Comparison of ENCODE assay signal across 14 cellular contexts in the genomic region with DNA sequence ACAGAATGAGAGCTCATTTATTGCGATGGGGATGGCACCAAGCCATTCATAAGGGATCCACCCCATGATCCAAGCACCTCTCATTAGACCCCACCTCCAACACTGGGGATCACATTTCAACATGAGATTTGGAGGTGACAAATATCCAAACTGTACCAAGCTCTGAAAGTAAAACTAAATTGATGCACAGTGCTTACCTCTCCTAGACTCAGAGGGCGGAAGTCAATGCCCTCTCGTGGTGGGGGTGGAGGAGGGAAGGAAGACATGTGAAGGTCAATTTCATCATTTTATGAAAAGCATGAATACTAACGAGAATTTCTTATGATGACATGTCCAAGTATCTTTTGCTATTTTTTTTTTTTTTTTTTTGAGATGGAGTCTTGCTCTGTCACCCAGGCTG.
DNase-seq lines count a peak whose midpoint lies in the region; ATAC-seq and TF ChIP-seq lines count a peak whose summit lies in the region.
"Had no signal": no experiment of that assay in that cellular context is flagged by ENCODE, and none has a peak within 500 bp of the region (broad histone marks: within the 10 kb centered on the region; RNA-seq: fewer than 3 reads in every experiment).

No MANE protein-coding gene starts in this region.

- H3K36me3 ChIP-seq in lower lobe of right lung: no peaks in the 10 kb centered on the region
- H3K36me3 ChIP-seq: Peyer's patch, tibial artery had no signal

- H3K9me3 ChIP-seq in lower lobe of right lung: no peaks in the 10 kb centered on the region
- H3K9me3 ChIP-seq: Peyer's patch, tibial artery had no signal

- H3K27me3 ChIP-seq in lower lobe of right lung (ENCODE audit: low read depth): peaks cover 2% of the 10 kb centered on the region
- H3K27me3 ChIP-seq: Peyer's patch, tibial artery had no signal

- no peak overlapping the region for H3K27ac ChIP-seq in lower lobe of right lung
- H3K27ac ChIP-seq: Peyer's patch, skin epidermis, tibial artery had no signal

- intact Hi-C loops in lower lobe of right lung (cut with DNase I): no loop called here

- ATAC-seq in HG03066 (IDR thresholded peaks at IDR 0.05; ENCODE audit: low read depth, unreplicated experiment): peak; percentile 70
- ATAC-seq in HG03045 (IDR thresholded peaks at IDR 0.05; ENCODE audit: unreplicated experiment): no peak
- no peak for ATAC-seq in lower lobe of right lung

- peaks cover 11% of the 10 kb centered on the region for H3K4me1 ChIP-seq in lower lobe of right lung

- DNase-seq in stimulated activated CD4-positive, alpha-beta T cell treated with anti-CD3 and anti-CD28 coated beads, Interleukin-15, amount 100 ng/mL, for 24 hours: peak; percentile 42
- no peak for DNase-seq in stimulated activated CD4-positive, alpha-beta T cell treated with anti-CD3 and anti-CD28 coated beads, Interleukin-12 subunit alpha, Interleukin-12 subunit beta, amount 100 ng/mL, for 4 hours
- DNase-seq in activated T-cell treated with anti-CD3 and anti-CD28 coated beads, Interleukin-2, amount 50 U/mL, for 48 hours: peak; percentile 50 to 58
- DNase-seq in COLO829 (ENCODE audit: low spot score) (no peak), HK-2 (ENCODE audit: unreplicated experiment) (no peak), lower lobe of right lung (no peak)
- DNase-seq: C1 segment of cervical spinal cord, mesendoderm, NCI-H1092 treated with DMSO at 0.1 percent for 48 hours, tibial artery had no signal

- no peak overlapping the region for H3K4me3 ChIP-seq in lower lobe of right lung
- H3K4me3 ChIP-seq: Peyer's patch, skin epidermis, tibial artery had no signal

- TF ChIP-seq CTCF in lower lobe of right lung (IDR thresholded peaks at IDR 0.05): no peak

Comparison
In these comparisons a context has a peak if more than half of its experiments do, and no peak if none do; other contexts are left out.
1. DNase-seq: peak in stimulated activated CD4-positive, alpha-beta T cell treated with anti-CD3 and anti-CD28 coated beads, Interleukin-15, amount 100 ng/mL, for 24 hours (single experiment) and activated T-cell treated with anti-CD3 and anti-CD28 coated beads, Interleukin-2, amount 50 U/mL, for 48 hours (2 of 2); none in stimulated activated CD4-positive, alpha-beta T cell treated with anti-CD3 and anti-CD28 coated beads, Interleukin-12 subunit alpha, Interleukin-12 subunit beta, amount 100 ng/mL, for 4 hours (single experiment), COLO829 (single experiment), HK-2 (single experiment) and lower lobe of right lung (single experiment).